Comparison of ENCODE assay signal across 8 cellular contexts in genomic region chr17:82105882-82106696, GRCh38. TPM values are rescaled to one million over a fixed set of nuclear protein-coding genes. Genes with fewer than 3 reads are reported as not detected.
DNase-seq lines count a peak whose midpoint lies in the region; ATAC-seq and TF ChIP-seq lines count a peak whose summit lies in the region.

No MANE protein-coding gene starts in this region.

- H3K4me3 ChIP-seq in dorsolateral prefrontal cortex: peak overlapping the region in 12 of 59 donors; percentile 3 to 37 (median 16)
- H3K4me3 ChIP-seq in stomach: peak overlapping the region; percentile 19 to 32 (median 22)

- TF ChIP-seq CTCF in dorsolateral prefrontal cortex (IDR thresholded peaks at IDR 0.05 in 54 of 56, conservative IDR thresholded peaks at IDR 0.05 in 2 of 56; ENCODE audit: low read depth in 1 of 56, partially characterized antibody in 56 of 56) (peak in 1 of 56 donors; percentile 13), stomach (IDR thresholded peaks at IDR 0.05) (peak in 5 of 7 experiments; percentile 12 to 63 (median 49))

- H3K27me3 ChIP-seq in dorsolateral prefrontal cortex (no peaks in the 10 kb centered on the region), stomach (no peaks in the 10 kb centered on the region)

- peaks cover 0 to 6% (median 0%) of the 10 kb centered on the region in 4 donors for H3K36me3 ChIP-seq in stomach

- 15 to 32% (median 21%) methylated on average over 18 to 24 of the region's 24 CpGs for WGBS in stomach, 5 donors

- intact Hi-C loops in dorsolateral prefrontal cortex (cut with DNase I) (loop anchor here in 1 of 2 donors (10.0 kb wide), 1 partner anchor 49 kb away; no protein-coding TSS in a partner anchor), stomach (cut with DNase I; ENCODE audit: low total_unique reads) (no loop called here)

- peak; percentile 86 for ATAC-seq in HG02759 (IDR thresholded peaks at IDR 0.05; ENCODE audit: unreplicated experiment)

- peak in 2 of 4 donors; percentile 22 to 35 for TF ChIP-seq POLR2A in stomach (IDR thresholded peaks at IDR 0.05)

- DNase-seq in NCI-H1092 treated with DMSO at 0.1 percent for 48 hours (lab: John Stamatoyannopoulos, UW): peak; percentile 38
- no peak for DNase-seq in NCI-H1092 (lab: John Stamatoyannopoulos, UW)
- peak; percentile 62 for DNase-seq in NCI-H2196 treated with DMSO at 0.1 percent for 48 hours (lab: John Stamatoyannopoulos, UW; ENCODE audit: unreplicated experiment)
- DNase-seq in activated CD4-positive, alpha-beta T cell treated with anti-CD3 and anti-CD28 coated beads for 1 hour: peak; percentile 38
- DNase-seq in dorsolateral prefrontal cortex: peak in 2 of 10 donors; percentile 29 to 41
- DNase-seq in mucosa of gallbladder (ENCODE audit: low spot score): peak; percentile 44
- peak; percentile 83 for DNase-seq in stomach

- H3K27ac ChIP-seq in dorsolateral prefrontal cortex: peak overlapping the region in 52 of 59 donors; percentile 0 to 83 (median 56)
- peak overlapping the region; percentile 86 to 98 (median 91) for H3K27ac ChIP-seq in stomach

- peaks cover 59 to 75% (median 67%) of the 10 kb centered on the region in 4 donors for H3K4me1 ChIP-seq in stomach

- no peak for TF ChIP-seq EP300 in stomach (IDR thresholded peaks at IDR 0.05)

- no peaks in the 10 kb centered on the region for H3K9me3 ChIP-seq in stomach

RNA-seq across cellular contexts. Expression of gene FASN, which starts 8.1 kb away (rescaled TPM):
- total RNA-seq in dorsolateral prefrontal cortex (100 to 1,000 TPM; 137 to 275 (median 201) TPM), mucosa of gallbladder (181 TPM), stomach (100 to 1,000 TPM in 3 of 5 donors, 10 to 100 TPM in 2; 22.8 to 268 (median 175) TPM)
- polyA plus RNA-seq in stomach: 10 to 100 TPM; 36.0 to 97.8 (median 53.3) TPM

RNA-seq across cellular contexts. Expression of gene DUS1L, which starts 40.5 kb away (rescaled TPM):
- total RNA-seq in dorsolateral prefrontal cortex: 10 to 100 TPM; 45.3 to 89.4 (median 63.0) TPM
- 92.4 TPM for total RNA-seq in mucosa of gallbladder
- 100 to 1,000 TPM in 2 of 5 donors, 10 to 100 TPM in 3; 63.2 to 286 (median 94.6) TPM for total RNA-seq in stomach
- 100 to 1,000 TPM; 126 to 189 (median 174) TPM for polyA plus RNA-seq in stomach

RNA-seq across cellular contexts. Expression of gene GPS1, which starts 54.4 kb away (rescaled TPM):
- 100 to 1,000 TPM in 61 of 120 experiments, 10 to 100 TPM in 59; 72.9 to 147 (median 100) TPM for total RNA-seq in dorsolateral prefrontal cortex
- 107 TPM for total RNA-seq in mucosa of gallbladder
- 100 to 1,000 TPM in 1 of 5 donors, 10 to 100 TPM in 4; 28.0 to 329 (median 86.4) TPM for total RNA-seq in stomach
- 100 to 1,000 TPM; 103 to 139 (median 129) TPM for polyA plus RNA-seq in stomach

RNA-seq across cellular contexts. Expression of gene RFNG, which starts 54.5 kb away (rescaled TPM):
- total RNA-seq in dorsolateral prefrontal cortex: 10 to 100 TPM; 22.3 to 73.4 (median 36.6) TPM
- total RNA-seq in mucosa of gallbladder: 51.6 TPM
- 10 to 100 TPM; 12.5 to 66.5 (median 28.3) TPM for total RNA-seq in stomach
- polyA plus RNA-seq in stomach: 10 to 100 TPM; 22.5 to 55.2 (median 26.0) TPM
